Comparison of ENCODE assay signal across 1 cellular context in genomic region chr10:122113161-122113944, GRCh38.
TF ChIP-seq lines count a peak whose summit lies in the region.

No MANE protein-coding gene starts in this region.

TF ChIP-seq in HCT116, 20 proteins besides CTCF, POLR2A, EP300 and RAD21 (continued from another document):
- TF ChIP-seq REST (IDR thresholded peaks at IDR 0.05; ENCODE audit: low read depth) = no peak
